ENCODE assay signal across 24 cellular contexts in genomic region chr13:79735228-79735627, GRCh38.
DNase-seq lines count a peak whose midpoint lies in the region; TF ChIP-seq lines count a peak whose summit lies in the region.
"Had no signal": no experiment of that assay in that cellular context is flagged by ENCODE, and none has a peak within 500 bp of the region (broad histone marks: within the 10 kb centered on the region; RNA-seq: fewer than 3 reads in every experiment).

No MANE protein-coding gene starts in this region.

- H3K9me3 ChIP-seq in fibroblast of lung (ENCODE audit: control insufficient read depth, insufficient read depth, low read depth, low read length), result no peaks in the 10 kb centered on the region
- H3K9me3 ChIP-seq: BLaER1, gastroesophageal sphincter, thyroid gland had no signal

- H3K36me3 ChIP-seq in fibroblast of lung (ENCODE audit: control insufficient read depth, insufficient read depth, low read length), result no peaks in the 10 kb centered on the region
- H3K36me3 ChIP-seq: BLaER1, gastroesophageal sphincter, thyroid gland had no signal

- H3K27me3 Mint-ChIP-seq in activated naive CD4-positive, alpha-beta T cell treated with anti-CD3 and anti-CD28 coated beads for 36 hours (ENCODE audit: low read depth), result no peaks in the 10 kb centered on the region
- H3K27me3 Mint-ChIP-seq: stimulated activated naive CD8-positive, alpha-beta T cell treated with anti-CD3 and anti-CD28 coated beads, Interleukin-15, amount 100 ng/mL, for 72 hours had no signal

- H3K9me3 Mint-ChIP-seq in activated naive CD4-positive, alpha-beta T cell treated with anti-CD3 and anti-CD28 coated beads for 36 hours, result no peaks in the 10 kb centered on the region

- no peaks in the 10 kb centered on the region for H3K27me3 ChIP-seq in fibroblast of lung (ENCODE audit: control insufficient read depth, insufficient read depth, low read length)
- H3K27me3 ChIP-seq: BLaER1, gastroesophageal sphincter, thyroid gland had no signal

- no peak overlapping the region for H2AFZ ChIP-seq in fibroblast of lung (ENCODE audit: low read length)

- H3K79me2 ChIP-seq in fibroblast of lung (ENCODE audit: control insufficient read depth, insufficient read depth, low read length), result no peaks in the 10 kb centered on the region

- no peak overlapping the region for H3K4me3 ChIP-seq in fibroblast of lung (replicated peaks in 1 of 4; ENCODE audit: control extremely low read depth in 1 of 4, insufficient read depth in 1 of 4, low read depth in 3 of 4, low read length in 4 of 4)
- H3K4me3 ChIP-seq: BLaER1, gastroesophageal sphincter, smooth muscle cell, thyroid gland had no signal

- no peak overlapping the region for H3K27ac Mint-ChIP-seq in activated naive CD4-positive, alpha-beta T cell treated with anti-CD3 and anti-CD28 coated beads for 36 hours
- H3K27ac Mint-ChIP-seq: natural killer cell treated with Interleukin-12 subunit alpha and Interleukin-12 subunit beta and Interleukin-15 and Interleukin-18, amount 100 ng/mL, for 72 hours; stimulated activated naive CD8-positive, alpha-beta T cell treated with anti-CD3 and anti-CD28 coated beads, Interleukin-15, amount 100 ng/mL, for 72 hours had no signal

- H3K27ac ChIP-seq in fibroblast of lung (ENCODE audit: insufficient read depth, low read length), result no peak overlapping the region
- H3K27ac ChIP-seq: BLaER1, epithelial cell of prostate, gastroesophageal sphincter, thyroid gland had no signal

- H4K20me1 ChIP-seq in fibroblast of lung (ENCODE audit: control insufficient read depth, extremely low read depth, insufficient read depth, low read length), result no peaks in the 10 kb centered on the region
- H4K20me1 ChIP-seq: BLaER1 had no signal

- H3K9ac ChIP-seq in fibroblast of lung (ENCODE audit: insufficient read depth, low read length), result no peak overlapping the region
- H3K9ac ChIP-seq: BLaER1 had no signal

- H3K4me1 Mint-ChIP-seq in activated naive CD4-positive, alpha-beta T cell treated with anti-CD3 and anti-CD28 coated beads for 36 hours (ENCODE audit: low read depth), result no peaks in the 10 kb centered on the region
- H3K4me1 Mint-ChIP-seq: stimulated activated naive CD8-positive, alpha-beta T cell treated with anti-CD3 and anti-CD28 coated beads, Interleukin-15, amount 100 ng/mL, for 72 hours had no signal

- CTCF ChIA-PET in activated naive CD4-positive, alpha-beta T cell treated with anti-CD3 and anti-CD28 coated beads for 36 hours (lab: Charles Lee), result no interaction called here

- DNase-seq in EH (ENCODE audit: low read depth) (peak; percentile 50), LHCN-M2 (ENCODE audit: low read depth) (peak; percentile 39), fibroblast of lung (ENCODE audit: low read depth in 2 of 2) (peak; percentile 23 to 77), myocyte (ENCODE audit: low read depth) (peak; percentile 73), amygdala (lab: John Stamatoyannopoulos, UW) (no peak), HPDE6-E6E7 (ENCODE audit: extremely low spot score) (no peak)
- DNase-seq in activated naive CD4-positive, alpha-beta T cell treated with anti-CD3 and anti-CD28 coated beads for 36 hours, result no peak
- DNase-seq: activated CD4-positive, alpha-beta T cell treated with anti-CD3 and anti-CD28 coated beads for 4 hours; activated gamma-delta T cell; DMS153; effector CD8-positive, alpha-beta T cell; Kasumi-1; NCI-H524; PC-3; SHP77; stimulated activated CD4-positive, alpha-beta T cell treated with anti-CD3 and anti-CD28 coated beads, Interleukin-1b, Interleukin-23, amount 100 ng/mL, for 48 hours; stimulated activated CD8-positive, alpha-beta memory T cell treated with anti-CD3 and anti-CD28 coated beads, Interleukin-4, amount 100 ng/mL, for 48 hours; stimulated activated naive CD8-positive, alpha-beta T cell treated with anti-CD3 and anti-CD28 coated beads, Interleukin-15, amount 100 ng/mL, for 72 hours; thyroid gland had no signal

- H3K36me3 Mint-ChIP-seq in activated naive CD4-positive, alpha-beta T cell treated with anti-CD3 and anti-CD28 coated beads for 36 hours (ENCODE audit: low read depth), result no peaks in the 10 kb centered on the region
- H3K36me3 Mint-ChIP-seq: natural killer cell treated with Interleukin-12 subunit alpha and Interleukin-12 subunit beta and Interleukin-15 and Interleukin-18, amount 100 ng/mL, for 72 hours had no signal

- no peaks in the 10 kb centered on the region for H3K4me1 ChIP-seq in fibroblast of lung (ENCODE audit: control insufficient read depth, extremely low read depth, insufficient read depth, low read length)
- H3K4me1 ChIP-seq: BLaER1, gastroesophageal sphincter had no signal

- intact Hi-C loops in activated naive CD4-positive, alpha-beta T cell treated with anti-CD3 and anti-CD28 coated beads for 36 hours (cut with micrococcal nuclease), result no loop called here

- no peak for TF ChIP-seq CTCF in fibroblast of lung (conservative IDR thresholded peaks at IDR 0.05 in 1 of 2, IDR thresholded peaks at IDR 0.05 in 1 of 2; ENCODE audit: low read depth in 1 of 2, low read length in 2 of 2)

- no peak overlapping the region for H3K4me3 Mint-ChIP-seq in activated naive CD4-positive, alpha-beta T cell treated with anti-CD3 and anti-CD28 coated beads for 36 hours
- H3K4me3 Mint-ChIP-seq: natural killer cell treated with Interleukin-12 subunit alpha and Interleukin-12 subunit beta and Interleukin-15 and Interleukin-18, amount 100 ng/mL, for 72 hours; stimulated activated naive CD8-positive, alpha-beta T cell treated with anti-CD3 and anti-CD28 coated beads, Interleukin-15, amount 100 ng/mL, for 72 hours had no signal

- H3K4me2 ChIP-seq in fibroblast of lung (ENCODE audit: extremely low read depth, insufficient read depth, low read length), result no peak overlapping the region
- H3K4me2 ChIP-seq: BLaER1, smooth muscle cell had no signal

Comparison
In these comparisons a context has a peak if more than half of its experiments do, and no peak if none do; other contexts are left out.
1. DNase-seq: peak in EH (single experiment), LHCN-M2 (single experiment), fibroblast of lung (2 of 2) and myocyte (single experiment); none in amygdala (0 of 56), activated naive CD4-positive, alpha-beta T cell treated with anti-CD3 and anti-CD28 coated beads for 36 hours (single experiment) and HPDE6-E6E7 (single experiment).